Comparison of ENCODE assay signal across 13 cellular contexts in genomic region chr2:239106971-239107370, GRCh38.
"Had no signal": no experiment of that assay in that cellular context is flagged by ENCODE, and none has a peak within 500 bp of the region (broad histone marks: within the 10 kb centered on the region; RNA-seq: fewer than 3 reads in every experiment).

No MANE protein-coding gene starts in this region.

- H3K27ac ChIP-seq: ascending aorta, body of pancreas had no signal

- H3K27me3 ChIP-seq: ascending aorta, body of pancreas had no signal

- DNase-seq: activated CD4-positive, CD25-positive, alpha-beta regulatory T cell treated with anti-CD3 and anti-CD28 coated beads, Interleukin-2, amount 50 U/mL, for 72 hours; activated CD8-positive, alpha-beta memory T cell treated with anti-CD3 and anti-CD28 coated beads, Interleukin-2, amount 10 ng/mL, durations not matched to agents 7 days and 5 days; activated effector memory CD4-positive, alpha-beta T cell treated with Interleukin-2 at 50 U/mL for 16 hours; activated naive CD4-positive, alpha-beta T cell treated with Interleukin-2 at 50 U/mL for 16 hours; activated T-cell treated with anti-CD3 and anti-CD28 coated beads, Interleukin-2, amount 50 U/mL, for 24 hours; body of pancreas; central memory CD4-positive, alpha-beta T cell; NCI-H1436 treated with DMSO at 0.1 percent for 48 hours; NCI-H187; T-helper 1 cell had no signal

- ATAC-seq: activated CD8-positive, alpha-beta memory T cell treated with anti-CD3 and anti-CD28 coated beads, Interleukin-2, amount 10 ng/mL, durations not matched to agents 7 days and 5 days; activated naive CD4-positive, alpha-beta T cell treated with anti-CD3 and anti-CD28 coated beads, Interleukin-2, amount 50 U/mL, for 72 hours; body of pancreas had no signal

- H3K9me3 ChIP-seq: ascending aorta, body of pancreas, SK-N-SH had no signal

- H3K4me3 ChIP-seq: ascending aorta, body of pancreas had no signal

- H3K4me2 ChIP-seq: SK-N-SH had no signal

- H3K9ac ChIP-seq: SK-N-SH had no signal
